ENCODE assay signal across 9 cellular contexts in the genomic region with DNA sequence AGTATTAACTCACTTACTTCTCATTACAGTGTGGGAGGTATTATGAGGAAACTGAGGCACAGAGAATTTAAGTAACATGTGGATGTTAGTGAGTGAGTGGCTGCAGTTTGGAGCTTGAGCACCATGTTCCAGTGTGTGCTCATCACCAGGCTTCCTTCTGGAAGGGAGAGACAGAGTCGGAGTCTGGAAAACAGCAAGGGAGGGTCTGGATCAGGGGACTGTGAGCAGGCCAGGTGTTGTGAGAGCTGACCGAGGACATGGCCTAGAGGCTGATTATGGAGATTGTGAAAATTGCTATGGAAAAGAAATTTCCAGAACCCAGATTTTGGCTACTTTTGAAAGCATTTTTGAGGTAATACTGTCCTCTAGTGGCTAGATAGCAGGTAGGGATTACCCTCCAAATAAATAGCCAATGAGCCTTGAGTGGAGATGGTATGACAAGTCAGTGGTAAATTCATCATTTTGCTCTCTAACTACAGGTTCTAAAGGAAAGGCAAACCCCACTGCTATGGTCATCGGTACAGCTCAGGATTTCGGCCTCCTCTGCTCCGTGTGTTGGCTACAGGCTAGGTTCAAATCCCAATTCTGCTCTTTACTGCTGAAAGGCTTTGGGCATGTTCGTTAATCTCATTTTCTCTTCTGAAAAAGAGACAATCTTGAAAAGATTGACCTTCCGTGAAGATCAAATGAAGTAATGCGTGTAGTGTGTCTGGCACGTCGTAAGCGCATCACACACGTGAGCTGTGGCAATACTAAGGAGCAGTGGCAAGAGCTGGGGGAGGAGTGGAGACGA. TPM values are rescaled to one million over a fixed set of nuclear protein-coding genes. Genes with fewer than 3 reads are reported as not detected.
DNase-seq lines count a peak whose midpoint lies in the region; TF ChIP-seq lines count a peak whose summit lies in the region.
"Had no signal": no experiment of that assay in that cellular context is flagged by ENCODE, and none has a peak within 500 bp of the region (broad histone marks: within the 10 kb centered on the region; RNA-seq: fewer than 3 reads in every experiment).

No MANE protein-coding gene starts in this region.

- TF ChIP-seq CTCF in astrocyte of the cerebellum (IDR thresholded peaks at IDR 0.05; ENCODE audit: low read depth, low read length, missing control alignments) = peak; percentile 94
- TF ChIP-seq CTCF in vagina (IDR thresholded peaks at IDR 0.05) = peak in 2 of 3 experiments; percentile 45 to 58

- in situ Hi-C loops in astrocyte of the cerebellum (cut with HindIII; ENCODE audit: low sequenced_read_pairs) = loop anchor here (5.0 kb wide), 1 partner anchor 85 kb away; no protein-coding TSS in a partner anchor

- no peak for TF ChIP-seq POLR2A in vagina (IDR thresholded peaks at IDR 0.05)

- H4K20me1 ChIP-seq in Karpas-422 (ENCODE audit: insufficient read depth, low read depth, low read length) = no peaks in the 10 kb centered on the region
- H4K20me1 ChIP-seq: BLaER1 had no signal

- H3K27ac ChIP-seq in Karpas-422 (ENCODE audit: low read length) = no peak overlapping the region
- no peak overlapping the region for H3K27ac ChIP-seq in vagina
- H3K27ac ChIP-seq: BLaER1 had no signal

- no peaks in the 10 kb centered on the region for H3K79me2 ChIP-seq in Karpas-422 (ENCODE audit: low read length)

- no peaks in the 10 kb centered on the region for H3K9me3 ChIP-seq in Karpas-422 (ENCODE audit: low read length)
- no peaks in the 10 kb centered on the region for H3K9me3 ChIP-seq in vagina
- H3K9me3 ChIP-seq: BLaER1 had no signal

- no peaks in the 10 kb centered on the region for H3K27me3 ChIP-seq in Karpas-422 (ENCODE audit: low read length)
- H3K27me3 ChIP-seq in vagina = no peaks in the 10 kb centered on the region
- H3K27me3 ChIP-seq: BLaER1 had no signal

- no peak overlapping the region for H3K4me2 ChIP-seq in Karpas-422 (ENCODE audit: low read depth, low read length, poor library complexity, severe bottlenecking)
- H3K4me2 ChIP-seq: BLaER1 had no signal

- no peak overlapping the region for H3K9ac ChIP-seq in Karpas-422 (ENCODE audit: low read length)
- H3K9ac ChIP-seq: BLaER1 had no signal

- no peak overlapping the region for H3K4me3 ChIP-seq in Karpas-422 (ENCODE audit: low read length)
- H3K4me3 ChIP-seq in astrocyte of the cerebellum (ENCODE audit: low read depth, low read length) = no peak overlapping the region
- H3K4me3 ChIP-seq in vagina = no peak overlapping the region
- H3K4me3 ChIP-seq: BLaER1 had no signal

- intact Hi-C loops in vagina (cut with DNase I) = no loop called here

- no peaks in the 10 kb centered on the region for H3K36me3 ChIP-seq in Karpas-422 (ENCODE audit: insufficient read depth, low read length)
- no peaks in the 10 kb centered on the region for H3K36me3 ChIP-seq in vagina
- H3K36me3 ChIP-seq: BLaER1 had no signal

- DNase-seq in DMS153 treated with DMSO at 0.1 percent for 48 hours (lab: John Stamatoyannopoulos, UW; ENCODE audit: unreplicated experiment) = peak; percentile 3
- DNase-seq in DMS153 (lab: John Stamatoyannopoulos, UW) = no peak
- peak; percentile 69 for DNase-seq in Karpas-422
- peak; percentile 26 for DNase-seq in astrocyte of the cerebellum (ENCODE audit: low read depth)
- DNase-seq in kidney glomerular epithelial cell (lab: John Stamatoyannopoulos, UW) = peak; percentile 31
- peak in 1 of 2 donors; percentile 49 for DNase-seq in vagina (ENCODE audit: extremely low spot score in 2 of 2)
- no peak for DNase-seq in UCSD-AML1 (lab: John Stamatoyannopoulos, UW; ENCODE audit: unreplicated experiment)
- no peak for DNase-seq in NK-92 (lab: John Stamatoyannopoulos, UW; ENCODE audit: unreplicated experiment)

- H2AFZ ChIP-seq in Karpas-422 (ENCODE audit: low read length) = no peak overlapping the region

- H3K9me2 ChIP-seq in Karpas-422 (replicated peaks; ENCODE audit: insufficient read depth, low read length) = no peaks in the 10 kb centered on the region

- H3K4me1 ChIP-seq in Karpas-422 (ENCODE audit: low read length) (peaks cover 20% of the 10 kb centered on the region), vagina (no peaks in the 10 kb centered on the region)
- H3K4me1 ChIP-seq: BLaER1 had no signal

RNA-seq across cellular contexts. Expression of a gene that starts 1.1 kb away (rescaled TPM):
- not detected in 2 replicates for total RNA-seq in Karpas-422 (2014; rRNA removed; shearing (Covaris generic); ENCODE audit: low replicate concordance)
- not detected for total RNA-seq in vagina

RNA-seq across cellular contexts. Expression of a gene that starts 47.4 kb away (rescaled TPM):
- total RNA-seq in Karpas-422 (2014; rRNA removed; shearing (Covaris generic); ENCODE audit: low replicate concordance) = not detected in 2 replicates
- 10.1 TPM for total RNA-seq in vagina

Comparison
In these comparisons a context has a peak if more than half of its experiments do, and no peak if none do; other contexts are left out.
1. DNase-seq: peak in DMS153 treated with DMSO at 0.1 percent for 48 hours (single experiment), Karpas-422 (single experiment), astrocyte of the cerebellum (single experiment) and kidney glomerular epithelial cell (single experiment); none in DMS153 (single experiment), UCSD-AML1 (single experiment) and NK-92 (single experiment).
2. RNA of a gene that starts 47.4 kb away (total RNA-seq): 10.1 TPM in vagina (single experiment); not detected in Karpas-422; every median in the first group is over 10 times any median in the second.